In the genomic region with DNA sequence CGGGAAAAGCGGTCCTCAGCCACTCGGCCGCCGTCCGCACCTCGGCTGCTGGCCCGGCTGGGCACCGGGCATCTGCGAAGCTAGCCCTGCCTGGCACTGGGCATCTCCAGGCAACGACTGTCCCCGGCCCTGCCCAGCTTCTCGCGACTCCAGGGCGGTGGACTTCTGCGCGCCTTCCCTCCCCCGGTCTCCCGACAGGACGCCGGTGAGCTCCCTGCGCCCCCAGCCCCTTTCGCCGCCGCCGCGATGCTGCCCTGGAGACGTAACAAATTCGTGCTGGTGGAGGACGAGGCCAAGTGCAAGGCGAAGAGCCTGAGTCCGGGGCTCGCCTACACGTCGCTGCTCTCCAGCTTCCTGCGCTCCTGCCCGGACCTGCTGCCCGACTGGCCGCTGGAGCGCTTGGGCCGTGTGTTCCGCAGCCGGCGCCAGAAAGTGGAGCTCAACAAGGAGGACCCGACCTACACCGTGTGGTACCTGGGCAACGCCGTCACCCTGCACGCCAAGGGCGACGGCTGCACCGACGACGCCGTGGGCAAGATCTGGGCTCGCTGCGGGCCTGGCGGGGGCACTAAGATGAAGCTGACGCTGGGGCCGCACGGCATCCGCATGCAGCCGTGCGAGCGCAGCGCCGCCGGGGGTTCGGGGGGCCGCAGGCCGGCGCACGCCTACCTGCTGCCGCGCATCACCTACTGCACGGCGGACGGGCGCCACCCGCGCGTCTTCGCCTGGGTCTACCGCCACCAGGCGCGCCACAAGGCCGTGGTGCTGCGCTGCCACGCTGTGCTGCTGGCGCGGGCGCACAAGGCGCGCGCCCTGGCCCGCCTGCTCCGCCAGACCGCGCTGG, we compare ENCODE assay signal across 10 cellular contexts. TPM values are rescaled to one million over a fixed set of nuclear protein-coding genes. Genes with fewer than 3 reads are reported as not detected.
DNase-seq lines count a peak whose midpoint lies in the region; ATAC-seq and TF ChIP-seq lines count a peak whose summit lies in the region.
"Had no signal": no experiment of that assay in that cellular context is flagged by ENCODE, and none has a peak within 500 bp of the region (broad histone marks: within the 10 kb centered on the region; RNA-seq: fewer than 3 reads in every experiment).

No MANE protein-coding gene starts in this region.

- H3K79me2 ChIP-seq in smooth muscle cell (ENCODE audit: low read depth) = no peaks in the 10 kb centered on the region

- H3K27ac Mint-ChIP-seq in activated T-helper 1 cell treated with anti-CD3 and anti-CD28 coated beads, Interleukin-12 subunit alpha, Interleukin-12 subunit beta, Interleukin-2, Interleukin-4 antibody, amounts not matched to agents 30 ng/mL and 10 ng/mL and 1 ng/mL, durations not matched to agents 14 hours and 24 hours and 36 hours = no peak overlapping the region

- DNase-seq in DMS 273 (lab: John Stamatoyannopoulos, UW; ENCODE audit: unreplicated experiment) (peak; percentile 80), DMS 273 treated with DMSO at 0.1 percent for 48 hours (lab: John Stamatoyannopoulos, UW) (no peak), astrocyte of the cerebellum (ENCODE audit: low read depth) (no peak), smooth muscle cell (lab: John Stamatoyannopoulos, UW; ENCODE audit: unreplicated experiment) (peak; percentile 42), GM13976 (ENCODE audit: low spot score) (no peak)
- no peak for DNase-seq in activated T-helper 1 cell treated with anti-CD3 and anti-CD28 coated beads, Interleukin-12 subunit alpha, Interleukin-12 subunit beta, Interleukin-2, Interleukin-4 antibody, amounts not matched to agents 30 ng/mL and 10 ng/mL and 1 ng/mL, durations not matched to agents 14 hours and 24 hours and 36 hours (ENCODE audit: low spot score)

- H4K20me1 ChIP-seq in smooth muscle cell (ENCODE audit: low read depth) = no peaks in the 10 kb centered on the region

- H3K4me3 Mint-ChIP-seq in activated T-helper 1 cell treated with anti-CD3 and anti-CD28 coated beads, Interleukin-12 subunit alpha, Interleukin-12 subunit beta, Interleukin-2, Interleukin-4 antibody, amounts not matched to agents 30 ng/mL and 10 ng/mL and 1 ng/mL, durations not matched to agents 14 hours and 24 hours and 36 hours = no peak overlapping the region

- 5% methylated on average over 75 of the region's 99 CpGs for WGBS in smooth muscle cell (ENCODE audit: low lambda C conversion rate)

- H3K36me3 ChIP-seq in smooth muscle cell (ENCODE audit: low read depth) = no peaks in the 10 kb centered on the region

- H3K27me3 Mint-ChIP-seq in activated T-helper 1 cell treated with anti-CD3 and anti-CD28 coated beads, Interleukin-12 subunit alpha, Interleukin-12 subunit beta, Interleukin-2, Interleukin-4 antibody, amounts not matched to agents 30 ng/mL and 10 ng/mL and 1 ng/mL, durations not matched to agents 14 hours and 24 hours and 36 hours (ENCODE audit: insufficient read depth) = peaks cover 40% of the 10 kb centered on the region

- intact Hi-C loops in activated T-helper 1 cell treated with anti-CD3 and anti-CD28 coated beads, Interleukin-12 subunit alpha, Interleukin-12 subunit beta, Interleukin-2, Interleukin-4 antibody, amounts not matched to agents 30 ng/mL and 10 ng/mL and 1 ng/mL, durations not matched to agents 14 hours and 24 hours and 36 hours (cut with micrococcal nuclease) = no loop called here

- peak overlapping the region; percentile 24 for H3K4me3 ChIP-seq in astrocyte of the cerebellum (ENCODE audit: low read depth, low read length)
- peak overlapping the region; percentile 18 for H3K4me3 ChIP-seq in iPS-11a (ENCODE audit: low read depth, low read length)
- H3K4me3 ChIP-seq in smooth muscle cell = peak overlapping the region; percentile 55

- H3K4me1 Mint-ChIP-seq in activated T-helper 1 cell treated with anti-CD3 and anti-CD28 coated beads, Interleukin-12 subunit alpha, Interleukin-12 subunit beta, Interleukin-2, Interleukin-4 antibody, amounts not matched to agents 30 ng/mL and 10 ng/mL and 1 ng/mL, durations not matched to agents 14 hours and 24 hours and 36 hours (ENCODE audit: low read depth) = no peaks in the 10 kb centered on the region

- no peak for TF ChIP-seq CTCF in astrocyte of the cerebellum (IDR thresholded peaks at IDR 0.05; ENCODE audit: low read depth, low read length, missing control alignments)
- TF ChIP-seq CTCF in smooth muscle cell (IDR thresholded peaks at IDR 0.05; ENCODE audit: borderline replicate concordance, insufficient read depth, poor library complexity, severe bottlenecking) = no peak
- no peak for TF ChIP-seq CTCF in GM13976 (IDR thresholded peaks at IDR 0.05; ENCODE audit: borderline replicate concordance, control extremely low read depth, extremely low read depth, insufficient read depth, missing control alignments)

- ATAC-seq in GM19035 (IDR thresholded peaks at IDR 0.05; ENCODE audit: unreplicated experiment) = no peak

- H3F3A ChIP-seq in smooth muscle cell (ENCODE audit: low read depth) = no peaks in the 10 kb centered on the region

- in situ Hi-C loops in astrocyte of the cerebellum (cut with HindIII; ENCODE audit: low sequenced_read_pairs) (no loop called here), GM13976 (cut with MboI; ENCODE audit: low sequenced_read_pairs, unreplicated experiment) (no loop called here)

- peaks cover 69% of the 10 kb centered on the region for H3K27me3 ChIP-seq in smooth muscle cell (ENCODE audit: low read depth)

- peak overlapping the region; percentile 97 for H2AFZ ChIP-seq in smooth muscle cell (ENCODE audit: low read depth)

- peaks cover 15% of the 10 kb centered on the region for H3K4me1 ChIP-seq in smooth muscle cell (ENCODE audit: low read depth)

- H3K9ac ChIP-seq in smooth muscle cell (ENCODE audit: low read depth) = no peak overlapping the region

- peak overlapping the region; percentile 91 for H3K4me2 ChIP-seq in smooth muscle cell

- H3K9me3 Mint-ChIP-seq in activated T-helper 1 cell treated with anti-CD3 and anti-CD28 coated beads, Interleukin-12 subunit alpha, Interleukin-12 subunit beta, Interleukin-2, Interleukin-4 antibody, amounts not matched to agents 30 ng/mL and 10 ng/mL and 1 ng/mL, durations not matched to agents 14 hours and 24 hours and 36 hours = no peaks in the 10 kb centered on the region

- no peaks in the 10 kb centered on the region for H3K36me3 Mint-ChIP-seq in activated T-helper 1 cell treated with anti-CD3 and anti-CD28 coated beads, Interleukin-12 subunit alpha, Interleukin-12 subunit beta, Interleukin-2, Interleukin-4 antibody, amounts not matched to agents 30 ng/mL and 10 ng/mL and 1 ng/mL, durations not matched to agents 14 hours and 24 hours and 36 hours (ENCODE audit: low read depth)

- H3K27ac ChIP-seq in smooth muscle cell (ENCODE audit: low read depth) = no peak overlapping the region
- H3K27ac ChIP-seq: 22Rv1 had no signal

- H3K9me3 ChIP-seq in smooth muscle cell (replicated peaks; ENCODE audit: low read depth) = no peaks in the 10 kb centered on the region

RNA-seq across cellular contexts. Expression of a gene that starts 0.6 kb away (rescaled TPM):
- total RNA-seq in smooth muscle cell = 0.90 and 1.2 TPM in 2 replicates
- 2.7 and 3.4 TPM in 2 replicates for polyA plus RNA-seq in smooth muscle cell
- not detected in 2 replicates for total RNA-seq in activated T-helper 1 cell treated with anti-CD3 and anti-CD28 coated beads, Interleukin-12 subunit alpha, Interleukin-12 subunit beta, Interleukin-2, Interleukin-4 antibody, amounts not matched to agents 30 ng/mL and 10 ng/mL and 1 ng/mL, durations not matched to agents 14 hours and 24 hours and 36 hours
- total RNA-seq: bronchial epithelial cell had no signal

RNA-seq across cellular contexts. Expression of a gene that starts 35.9 kb away (rescaled TPM):
- 0.58 TPM in 1 of 2 replicates, not detected in the other for total RNA-seq in smooth muscle cell
- polyA plus RNA-seq in smooth muscle cell = 0.78 and 2.7 TPM in 2 replicates
- not detected in 2 replicates for total RNA-seq in activated T-helper 1 cell treated with anti-CD3 and anti-CD28 coated beads, Interleukin-12 subunit alpha, Interleukin-12 subunit beta, Interleukin-2, Interleukin-4 antibody, amounts not matched to agents 30 ng/mL and 10 ng/mL and 1 ng/mL, durations not matched to agents 14 hours and 24 hours and 36 hours

RNA-seq across cellular contexts. Expression of a gene that starts 45.0 kb away (rescaled TPM):
- 30.6 and 38.7 TPM in 2 replicates for total RNA-seq in smooth muscle cell
- polyA plus RNA-seq in smooth muscle cell = 38.4 and 42.4 TPM in 2 replicates
- 22.0 and 22.8 TPM in 2 replicates for total RNA-seq in activated T-helper 1 cell treated with anti-CD3 and anti-CD28 coated beads, Interleukin-12 subunit alpha, Interleukin-12 subunit beta, Interleukin-2, Interleukin-4 antibody, amounts not matched to agents 30 ng/mL and 10 ng/mL and 1 ng/mL, durations not matched to agents 14 hours and 24 hours and 36 hours

Comparison
In these comparisons a context has a peak if more than half of its experiments do, and no peak if none do; other contexts are left out.
1. DNase-seq: peak in DMS 273 (single experiment) and smooth muscle cell (single experiment); none in DMS 273 treated with DMSO at 0.1 percent for 48 hours (single experiment), astrocyte of the cerebellum (single experiment), activated T-helper 1 cell treated with anti-CD3 and anti-CD28 coated beads, Interleukin-12 subunit alpha, Interleukin-12 subunit beta, Interleukin-2, Interleukin-4 antibody, amounts not matched to agents 30 ng/mL and 10 ng/mL and 1 ng/mL, durations not matched to agents 14 hours and 24 hours and 36 hours (single experiment) and GM13976 (single experiment).
2. Peak in every context shown above with its lines, with median percentiles within 50 percentile points of each other: H3K4me3 ChIP-seq.